Comparison of ENCODE assay signal across 8 cellular contexts in genomic region chr7:44087914-44088838, GRCh38.
DNase-seq lines count a peak whose midpoint lies in the region; ATAC-seq and TF ChIP-seq lines count a peak whose summit lies in the region.
"Had no signal": no experiment of that assay in that cellular context is flagged by ENCODE, and none has a peak within 500 bp of the region (broad histone marks: within the 10 kb centered on the region; RNA-seq: fewer than 3 reads in every experiment).

No MANE protein-coding gene starts in this region.

- H3K9me3 ChIP-seq in OCI-LY1 (ENCODE audit: low read length), result no peaks in the 10 kb centered on the region

- no peak for TF ChIP-seq CTCF in OCI-LY1 (IDR thresholded peaks at IDR 0.05; ENCODE audit: low read length)
- no peak for TF ChIP-seq CTCF in fibroblast of pulmonary artery (IDR thresholded peaks at IDR 0.05; ENCODE audit: low read length, missing control alignments)

- H4K20me1 ChIP-seq in OCI-LY1 (ENCODE audit: insufficient read depth, low read length), result no peaks in the 10 kb centered on the region

- peak overlapping the region; percentile 21 for H3K9ac ChIP-seq in OCI-LY1 (ENCODE audit: low read length)

- H3K4me1 ChIP-seq in OCI-LY1 (ENCODE audit: insufficient read depth, low read length, severe bottlenecking), result peaks cover 54% of the 10 kb centered on the region

- no peaks in the 10 kb centered on the region for H3K9me2 ChIP-seq in OCI-LY1 (ENCODE audit: low read depth, low read length)

- no peak overlapping the region for H3K4me2 ChIP-seq in OCI-LY1 (ENCODE audit: low read length)

- peak overlapping the region; percentile 38; the same call in 1 of the 2 replicates for H2AFZ ChIP-seq in OCI-LY1 (ENCODE audit: low read length)

- peaks cover 16% of the 10 kb centered on the region for H3F3A ChIP-seq in OCI-LY1 (ENCODE audit: insufficient read depth, low read length)

- no peak overlapping the region for H3K4me3 ChIP-seq in OCI-LY1 (ENCODE audit: low read depth, low read length, poor library complexity, severe bottlenecking)
- no peak overlapping the region for H3K4me3 ChIP-seq in fibroblast of pulmonary artery (replicated peaks; ENCODE audit: low read depth, low read length)
- no peak overlapping the region for H3K4me3 ChIP-seq in skin epidermis

- H3K36me3 ChIP-seq in OCI-LY1 (ENCODE audit: insufficient read depth, low read length), result no peaks in the 10 kb centered on the region

- H3K79me2 ChIP-seq in OCI-LY1 (ENCODE audit: insufficient read depth, low read length), result no peaks in the 10 kb centered on the region

- H3K27me3 ChIP-seq in OCI-LY1 (ENCODE audit: insufficient read depth, low read length), result no peaks in the 10 kb centered on the region

- H3K27ac ChIP-seq in OCI-LY1 (ENCODE audit: low read depth, low read length, poor library complexity, severe bottlenecking) (peak overlapping the region; percentile 72), skin epidermis (peak overlapping the region in 20 of 21 experiments; percentile 12 to 92 (median 77))

- DNase-seq in fibroblast of pulmonary artery (ENCODE audit: low read depth), result peak; percentile 75
- no peak for DNase-seq in NCI-H1092 treated with DMSO at 0.1 percent for 48 hours (lab: John Stamatoyannopoulos, UW)
- DNase-seq: activated T-cell treated with anti-CD3 and anti-CD28 coated beads, Interleukin-2, amount 50 U/mL, for 72 hours; Karpas-422 had no signal

- no peak for ATAC-seq in HG02973 (IDR thresholded peaks at IDR 0.05; ENCODE audit: unreplicated experiment)
- ATAC-seq in GM18867 (IDR thresholded peaks at IDR 0.05; ENCODE audit: unreplicated experiment), result no peak
- ATAC-seq: activated T-cell treated with anti-CD3 and anti-CD28 coated beads, Interleukin-2, amount 50 U/mL, for 72 hours had no signal
